Comparison of ENCODE assay signal across 22 cellular contexts in the genomic region with DNA sequence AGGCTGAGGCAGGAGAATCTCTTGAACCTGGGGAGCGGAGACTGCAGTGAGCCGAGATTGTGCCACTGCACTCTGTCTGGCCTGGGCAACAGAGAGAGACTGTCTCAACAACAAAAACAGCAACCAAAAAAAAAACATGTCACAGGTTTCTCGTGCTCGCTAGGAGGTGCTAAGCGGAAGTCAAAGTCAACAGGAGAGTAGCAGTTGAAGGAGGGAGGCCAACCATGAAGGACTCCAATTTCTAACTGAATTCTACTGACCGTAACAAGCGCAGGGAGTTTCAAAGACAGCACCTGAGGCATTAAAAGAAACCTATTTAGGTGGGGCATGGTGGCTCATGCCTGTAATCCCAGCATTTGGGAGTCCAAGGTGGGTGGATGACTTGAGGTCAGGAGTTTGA.
A peak's percentile ranks its signal among the peaks of the same experiment; 100 is the strongest.
DNase-seq lines count a peak whose midpoint lies in the region; ATAC-seq and TF ChIP-seq lines count a peak whose summit lies in the region.
"Had no signal": no experiment of that assay in that cellular context is flagged by ENCODE, and none has a peak within 500 bp of the region (broad histone marks: within the 10 kb centered on the region; RNA-seq: fewer than 3 reads in every experiment).

No MANE protein-coding gene starts in this region.

- H3K9me3 Mint-ChIP-seq in nephron progenitor cell: no peaks in the 10 kb centered on the region
- H3K9me3 Mint-ChIP-seq: CD14-positive monocyte; CD4-positive, alpha-beta memory T cell; CD4-positive, CD25-positive, alpha-beta regulatory T cell; CD8-positive, alpha-beta memory T cell had no signal

- TF ChIP-seq CTCF in nephron progenitor cell (IDR thresholded peaks at IDR 0.05): no peak

- no peaks in the 10 kb centered on the region for H3K4me1 Mint-ChIP-seq in nephron progenitor cell
- H3K4me1 Mint-ChIP-seq: CD8-positive, alpha-beta memory T cell had no signal

- H3K27ac Mint-ChIP-seq in nephron progenitor cell: no peak overlapping the region
- H3K27ac Mint-ChIP-seq: CD14-positive monocyte; CD4-positive, alpha-beta memory T cell; CD8-positive, alpha-beta memory T cell had no signal

- ATAC-seq in GM18867 (IDR thresholded peaks at IDR 0.05; ENCODE audit: unreplicated experiment) (peak; percentile 55), HG02885 (IDR thresholded peaks at IDR 0.05; ENCODE audit: poor library complexity, unreplicated experiment) (peak; percentile 71)
- ATAC-seq: A549, GM12878 had no signal

- DNase-seq in left kidney (ENCODE audit: low read depth, low spot score): peak; percentile 36
- no peak for DNase-seq in AG08395 (ENCODE audit: low spot score)
- no peak for DNase-seq in nephron progenitor cell
- no peak for DNase-seq in NCI-H2029 (lab: John Stamatoyannopoulos, UW)
- DNase-seq: BE2C; C1 segment of cervical spinal cord; CD4-positive, alpha-beta memory T cell; CD4-positive, CD25-positive, alpha-beta regulatory T cell; CD8-positive, alpha-beta memory T cell; COR-L47; DMS 273 treated with DMSO at 0.1 percent for 48 hours; DMS153; DMS53; DMS79; DND-41; EL; GDM1 had no signal

- H3K36me3 Mint-ChIP-seq in nephron progenitor cell (ENCODE audit: low read depth): peaks cover 61% of the 10 kb centered on the region

- H3K4me3 Mint-ChIP-seq in nephron progenitor cell: no peak overlapping the region
- H3K4me3 Mint-ChIP-seq: CD14-positive monocyte; CD4-positive, alpha-beta memory T cell; CD4-positive, CD25-positive, alpha-beta regulatory T cell; CD8-positive, alpha-beta memory T cell had no signal

- peaks cover 2% of the 10 kb centered on the region for H3K27me3 Mint-ChIP-seq in nephron progenitor cell (ENCODE audit: low read depth, poor library complexity)
- H3K27me3 Mint-ChIP-seq: CD4-positive, alpha-beta memory T cell; CD4-positive, CD25-positive, alpha-beta regulatory T cell had no signal
